Comparison of ENCODE assay signal across 8 cellular contexts in genomic region chr17:42832934-42833770, GRCh38.
DNase-seq lines count a peak whose midpoint lies in the region; ATAC-seq lines count a peak whose summit lies in the region.

PSME3 (plus strand) TSS chr17:42833397; CDS start chr17:42833632, 235 bp downstream.

- DNase-seq in AG08395 (ENCODE audit: low spot score), result peak; percentile 92
- peak; percentile 93 for DNase-seq in NCI-H345 (lab: John Stamatoyannopoulos, UW)
- DNase-seq in activated CD4-positive, CD25-positive, alpha-beta regulatory T cell treated with anti-CD3 and anti-CD28 coated beads, Interleukin-2, amount 50 U/mL, for 16 hours (ENCODE audit: low read depth, low spot score), result peak; percentile 82
- DNase-seq in central memory CD4-positive, alpha-beta T cell, result peak; percentile 87
- peak; percentile 97 for DNase-seq in islet precursor cell
- DNase-seq in stimulated activated CD4-positive, alpha-beta T cell treated with anti-CD3 and anti-CD28 coated beads, Interleukin-12 subunit alpha, Interleukin-12 subunit beta, amount 100 ng/mL, for 48 hours (ENCODE audit: low read depth in 2 of 3, low spot score in 1 of 3), result peak; percentile 82 to 84 (median 83)

- ATAC-seq in GM18907 (IDR thresholded peaks at IDR 0.05; ENCODE audit: unreplicated experiment) (peak; percentile 87), HG03159 (IDR thresholded peaks at IDR 0.05; ENCODE audit: unreplicated experiment) (peak; percentile 78)

Comparison
In these comparisons a context has a peak if more than half of its experiments do, and no peak if none do; other contexts are left out.
1. Peak in every context shown above with its lines: DNase-seq and ATAC-seq.